Comparison of ENCODE assay signal across 9 cellular contexts in genomic region chr13:64471916-64472315, GRCh38.
DNase-seq lines count a peak whose midpoint lies in the region; ATAC-seq, FAIRE-seq and TF ChIP-seq lines count a peak whose summit lies in the region.
"Had no signal": no experiment of that assay in that cellular context is flagged by ENCODE, and none has a peak within 500 bp of the region (broad histone marks: within the 10 kb centered on the region; RNA-seq: fewer than 3 reads in every experiment).

No MANE protein-coding gene starts in this region.

- H3K4me1 ChIP-seq in A549 = 0 out of 3 replicates have a peak, but pooled peaks cover 4% of the 10 kb centered on the region

- H3K27ac Mint-ChIP-seq in T-helper 17 cell = no peak overlapping the region
- H3K27ac Mint-ChIP-seq: natural killer cell treated with Interleukin-12 subunit alpha and Interleukin-12 subunit beta and Interleukin-15 and Interleukin-18, amount 100 ng/mL, for 72 hours had no signal

- TF ChIP-seq POLR2A in A549 (IDR thresholded peaks at IDR 0.05; ENCODE audit: low read length) = no peak

- TF ChIP-seq RAD21 in A549 (conservative IDR thresholded peaks at IDR 0.05 in 1 of 2, IDR thresholded peaks at IDR 0.05 in 1 of 2) = peak; percentile 79 to 82

- peak overlapping the region in 1 of 2 experiments; percentile 50; a peak in 2 of 6 replicates for H3K27ac ChIP-seq in A549

- TF ChIP-seq CTCF in A549 (IDR thresholded peaks at IDR 0.05) (peak; percentile 57), fibroblast of mammary gland (conservative IDR thresholded peaks at IDR 0.05; ENCODE audit: control insufficient read depth, insufficient read depth, low read depth, low read length) (peak; percentile 29)

- H3K4me1 Mint-ChIP-seq in T-helper 17 cell = no peaks in the 10 kb centered on the region

- no peak overlapping the region for H3K4me3 Mint-ChIP-seq in T-helper 17 cell
- H3K4me3 Mint-ChIP-seq: natural killer cell treated with Interleukin-12 subunit alpha and Interleukin-12 subunit beta and Interleukin-15 and Interleukin-18, amount 100 ng/mL, for 72 hours had no signal

- peak; percentile 66; a peak in 3 of 6 replicates for ATAC-seq in A549
- ATAC-seq in GM18873 (IDR thresholded peaks at IDR 0.05; ENCODE audit: low FRiP score, unreplicated experiment) = no peak
- no peak for ATAC-seq in T-helper 17 cell
- ATAC-seq: natural killer cell treated with Interleukin-12 subunit alpha and Interleukin-12 subunit beta and Interleukin-15 and Interleukin-18, amount 100 ng/mL, for 72 hours had no signal

- DNase-seq in A549 (ENCODE audit: low read depth in 1 of 2, low spot score in 1 of 2) (peak; percentile 11 to 59), HS-5 (ENCODE audit: low read depth) (peak; percentile 9), RPMI7951 (ENCODE audit: low read depth) (peak; percentile 9), fibroblast of mammary gland (ENCODE audit: low read depth) (peak; percentile 30), globus pallidus (ENCODE audit: low spot score) (no peak), T-helper 17 cell (no peak)
- no peak for DNase-seq in stimulated activated CD4-positive, alpha-beta T cell treated with anti-CD3 and anti-CD28 coated beads, Interleukin-4, amount 100 ng/mL, for 4 hours

- FAIRE-seq in A549 (lab: Jason Lieb, UNC) = no peak

- 19% methylated on average over 2 of the region's 2 CpGs for WGBS in A549 (ENCODE audit: missing lambda C conversion rate)

- H3K4me2 ChIP-seq in A549 = peak overlapping the region; percentile 34

- H3K36me3 Mint-ChIP-seq in T-helper 17 cell (ENCODE audit: low read depth) = no peaks in the 10 kb centered on the region
- H3K36me3 Mint-ChIP-seq: natural killer cell treated with Interleukin-12 subunit alpha and Interleukin-12 subunit beta and Interleukin-15 and Interleukin-18, amount 100 ng/mL, for 72 hours had no signal

- CTCF ChIA-PET in A549 (lab: Yijun Ruan, JAX) = interaction anchor here (0.7 to 1.2 kb wide), 3 partner anchors 9 to 1166 kb away, joined by 3 to 8 read pairs (median 3); no protein-coding TSS in a partner anchor

- POLR2A ChIA-PET in A549 (lab: Yijun Ruan, JAX) = no interaction called here

- no peaks in the 10 kb centered on the region for H3K27me3 Mint-ChIP-seq in T-helper 17 cell
- H3K27me3 Mint-ChIP-seq: natural killer cell treated with Interleukin-12 subunit alpha and Interleukin-12 subunit beta and Interleukin-15 and Interleukin-18, amount 100 ng/mL, for 72 hours had no signal

- H3K9me3 ChIP-seq in A549 (no peaks in the 10 kb centered on the region), T-helper 17 cell (ENCODE audit: control insufficient read depth, low read length, poor library complexity, severe bottlenecking) (no peaks in the 10 kb centered on the region)

- no peak for TF ChIP-seq EP300 in A549 (IDR thresholded peaks at IDR 0.05)

- no peak overlapping the region for H3K4me3 ChIP-seq in A549
- H3K4me3 ChIP-seq in fibroblast of mammary gland (ENCODE audit: control insufficient read depth, low read depth, low read length) = no peak overlapping the region

TF ChIP-seq in A549, 52 proteins besides CTCF, POLR2A, EP300 and RAD21:
- TF ChIP-seq JUN (IDR thresholded peaks at IDR 0.05) (no peak), HMGXB4 (CRISPR knock-in tag; IDR thresholded peaks at IDR 0.05; ENCODE audit: borderline replicate concordance) (no peak), ZNF302 (CRISPR knock-in tag; IDR thresholded peaks at IDR 0.05) (no peak), HEYL (CRISPR knock-in tag; IDR thresholded peaks at IDR 0.05) (no peak), HOXB13 (CRISPR knock-in tag; IDR thresholded peaks at IDR 0.05; ENCODE audit: low read depth) (no peak), FOXS1 (CRISPR knock-in tag; IDR thresholded peaks at IDR 0.05) (no peak), SMC3 (IDR thresholded peaks at IDR 0.05) (peak; percentile 72), MAFK (IDR thresholded peaks at IDR 0.05; ENCODE audit: partially characterized antibody) (peak; percentile 87), FOSB (CRISPR knock-in tag; IDR thresholded peaks at IDR 0.05) (no peak), POLR2AphosphoS2 (conservative IDR thresholded peaks at IDR 0.05; ENCODE audit: low read length) (no peak), NFE2L2 (conservative IDR thresholded peaks at IDR 0.05; ENCODE audit: low read length) (peak; percentile 35; the same call in 1 of the 2 replicates), NR3C1 (IDR thresholded peaks at IDR 0.05) (no peak)

Comparison
In these comparisons a context has a peak if more than half of its experiments do, and no peak if none do; other contexts are left out.
1. ATAC-seq: peak in A549 (2 of 2); none in GM18873 (single experiment) and T-helper 17 cell (single experiment).
2. DNase-seq: peak in A549 (2 of 2), HS-5 (single experiment), RPMI7951 (single experiment) and fibroblast of mammary gland (single experiment); none in globus pallidus (single experiment), stimulated activated CD4-positive, alpha-beta T cell treated with anti-CD3 and anti-CD28 coated beads, Interleukin-4, amount 100 ng/mL, for 4 hours (0 of 2) and T-helper 17 cell (0 of 3).